ENCODE assay signal across 15 cellular contexts in the genomic region with DNA sequence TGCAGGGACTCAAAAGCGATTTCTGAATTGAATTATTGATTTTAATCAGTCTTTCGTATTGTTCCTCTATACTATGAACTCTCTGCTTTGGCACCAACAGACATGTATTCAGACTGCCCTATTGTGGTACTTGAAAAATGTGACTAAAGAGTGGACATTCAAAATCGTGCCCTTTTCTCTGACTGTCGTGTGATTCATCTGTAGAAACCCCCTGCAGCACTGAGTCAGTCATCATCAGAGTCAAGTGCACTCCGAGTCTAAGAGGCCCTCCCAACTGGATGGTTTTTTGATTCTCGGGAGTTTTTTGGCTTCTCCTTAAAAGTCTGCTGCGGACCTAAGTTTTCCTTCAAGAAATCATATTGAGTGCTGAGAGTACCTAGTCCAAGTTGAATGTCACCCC.
DNase-seq lines count a peak whose midpoint lies in the region; ATAC-seq, FAIRE-seq and TF ChIP-seq lines count a peak whose summit lies in the region.
"Had no signal": no experiment of that assay in that cellular context is flagged by ENCODE, and none has a peak within 500 bp of the region (broad histone marks: within the 10 kb centered on the region; RNA-seq: fewer than 3 reads in every experiment).

No MANE protein-coding gene starts in this region.

- WGBS in IMR-90 (ENCODE audit: extremely low coverage in 2 of 2, insufficient read length in 1 of 2), 2 experiments, result no CpG with 5 or more reads among the region's 7 CpGs

- no TSS peak for BruUV-seq in IMR-90 (replicated peaks; lab: Mats Ljungman, UMichigan)

- no peak overlapping the region; the same call in 1 of the 2 replicates for H2AK5ac ChIP-seq in IMR-90 (ENCODE audit: low read depth, low read length)

- peak overlapping the region; percentile 42; the same call in 1 of the 2 replicates for H2BK120ac ChIP-seq in IMR-90 (ENCODE audit: low read depth, low read length)

- H3K4me1 ChIP-seq in IMR-90 (ENCODE audit: control insufficient read depth, insufficient read depth, low read length), result peaks cover 18% of the 10 kb centered on the region
- H3K4me1 ChIP-seq in adipocyte (ENCODE audit: control insufficient read depth, insufficient read depth, low read length), result peaks cover 26% of the 10 kb centered on the region
- H3K4me1 ChIP-seq in keratinocyte (ENCODE audit: control insufficient read depth, extremely low read depth, insufficient read depth, low read length), result peaks cover 31% of the 10 kb centered on the region
- H3K4me1 ChIP-seq in effector memory CD4-positive, alpha-beta T cell (ENCODE audit: control insufficient read depth, insufficient read depth, low read length, poor library complexity, severe bottlenecking), result no peaks in the 10 kb centered on the region
- H3K4me1 ChIP-seq: body of pancreas had no signal

- DNase-seq in EH (ENCODE audit: low read depth) (peak; percentile 83), IMR-90 (peak; percentile 87), adipocyte (ENCODE audit: low read depth) (peak; percentile 24), keratinocyte (ENCODE audit: low read depth, low spot score) (no peak), mesenteric fat pad (ENCODE audit: low spot score) (no peak)
- DNase-seq in stimulated activated CD4-positive, alpha-beta T cell treated with anti-CD3 and anti-CD28 coated beads, Interleukin-15, amount 100 ng/mL, for 24 hours, result no peak
- DNase-seq in activated CD8-positive, alpha-beta memory T cell treated with anti-CD3 and anti-CD28 coated beads, Interleukin-2, amount 50 U/mL, for 4 hours, result no peak
- DNase-seq in effector memory CD4-positive, alpha-beta T cell, result no peak
- DNase-seq: activated CD4-positive, alpha-beta T cell treated with anti-CD3 and anti-CD28 coated beads, Interleukin-2, amount 50 U/mL, for 4 hours; body of pancreas; NCI-H1092; NCI-H774; occipital lobe; Right ventricle myocardium superior; stimulated activated naive CD4-positive, alpha-beta T cell treated with Interleukin-2 at 50 U/mL for 16 hours had no signal

- peak; percentile 43 for FAIRE-seq in keratinocyte (lab: Jason Lieb, UNC)

- H3K27ac ChIP-seq in IMR-90 (ENCODE audit: insufficient read depth, low read length) (no peak overlapping the region), keratinocyte (ENCODE audit: control insufficient read depth, insufficient read depth, low read length) (no peak overlapping the region)
- H3K27ac ChIP-seq in effector memory CD4-positive, alpha-beta T cell (ENCODE audit: insufficient read depth, low read length, poor library complexity, severe bottlenecking), result no peak overlapping the region
- H3K27ac ChIP-seq: body of pancreas had no signal

- H4K91ac ChIP-seq in IMR-90 (ENCODE audit: insufficient read depth, low read depth, low read length), result no peak overlapping the region

- H3K4me2 ChIP-seq in IMR-90 (ENCODE audit: low read depth, low read length) (no peak overlapping the region), keratinocyte (ENCODE audit: control insufficient read depth, extremely low read depth, insufficient read depth, low read depth, low read length) (no peak overlapping the region)

- H4K8ac ChIP-seq in IMR-90 (ENCODE audit: low read depth in 2 of 2, low read length in 2 of 2), result no peak overlapping the region

- no peak overlapping the region for H2AK9ac ChIP-seq in IMR-90 (replicated peaks; ENCODE audit: low read depth, low read length, poor library complexity)

- H4K20me1 ChIP-seq in IMR-90 (ENCODE audit: insufficient read depth, low read length) (no peaks in the 10 kb centered on the region; the same call in 1 of the 2 replicates), keratinocyte (ENCODE audit: control insufficient read depth, extremely low read depth, insufficient read depth, low read length) (no peaks in the 10 kb centered on the region)

- H3K79me1 ChIP-seq in IMR-90 (ENCODE audit: low read depth in 1 of 2, low read length in 2 of 2), result peaks cover 0 to 6% of the 10 kb centered on the region in 2 experiments; a peak in 1 of 4 replicates

- intact Hi-C loops in IMR-90 (cut with micrococcal nuclease), result no loop called here

- TF ChIP-seq RAD21 in IMR-90 (IDR thresholded peaks at IDR 0.05; ENCODE audit: low read length), result no peak

- peaks cover 6% of the 10 kb centered on the region for H3K9me1 ChIP-seq in IMR-90 (ENCODE audit: insufficient read depth, low read length)
- no peaks in the 10 kb centered on the region for H3K9me1 ChIP-seq in keratinocyte (ENCODE audit: control insufficient read depth, extremely low read depth, insufficient read depth, low read length)

- H3K9me3 ChIP-seq in IMR-90 (ENCODE audit: control insufficient read depth, insufficient read depth, low read length), result no peaks in the 10 kb centered on the region
- H3K9me3 ChIP-seq in adipocyte (ENCODE audit: control insufficient read depth, low read length), result no peaks in the 10 kb centered on the region
- H3K9me3 ChIP-seq in keratinocyte (ENCODE audit: control insufficient read depth, low read depth, low read length), result no peaks in the 10 kb centered on the region
- H3K9me3 ChIP-seq in effector memory CD4-positive, alpha-beta T cell (ENCODE audit: control insufficient read depth, low read length), result no peaks in the 10 kb centered on the region
- H3K9me3 ChIP-seq: body of pancreas had no signal

- 0 out of 2 replicates have a peak overlapping the region, but pooled peaks have one; percentile 33 for H3K14ac ChIP-seq in IMR-90 (replicated peaks; ENCODE audit: low read depth, low read length)

- no peak overlapping the region for H3K4me3 ChIP-seq in IMR-90 (ENCODE audit: insufficient read depth, low read depth, low read length)
- H3K4me3 ChIP-seq in adipocyte (ENCODE audit: low read length), result no peak overlapping the region
- H3K4me3 ChIP-seq in keratinocyte (ENCODE audit: control insufficient read depth in 2 of 3, extremely low read depth in 1 of 3, insufficient read depth in 2 of 3, low read depth in 1 of 3, low read length in 3 of 3), result no peak overlapping the region
- no peak overlapping the region for H3K4me3 ChIP-seq in effector memory CD4-positive, alpha-beta T cell (ENCODE audit: insufficient read depth, low read depth, low read length, poor library complexity, severe bottlenecking)
- H3K4me3 ChIP-seq: body of pancreas had no signal

- H3K56ac ChIP-seq in IMR-90 (ENCODE audit: extremely low read depth, insufficient read depth, low read length), result no peak overlapping the region

- no peak for ATAC-seq in IMR-90 (ENCODE audit: low read depth)
- ATAC-seq: body of pancreas had no signal

- no peak for TF ChIP-seq CTCF in IMR-90 (conservative IDR thresholded peaks at IDR 0.05; ENCODE audit: low read depth, low read length)
- TF ChIP-seq CTCF in keratinocyte (optimal IDR thresholded peaks at IDR 0.05 in 1 of 3, IDR thresholded peaks at IDR 0.05 in 1 of 3, conservative IDR thresholded peaks at IDR 0.05 in 1 of 3; ENCODE audit: extremely low read depth in 1 of 3, insufficient read depth in 2 of 3, low read length in 3 of 3), result no peak

- POLR2A ChIA-PET in IMR-90 (lab: Charles Lee; ENCODE audit: unreplicated experiment), result no interaction called here

- H3K9ac ChIP-seq in IMR-90 (ENCODE audit: low read depth, low read length) (no peak overlapping the region), adipocyte (ENCODE audit: low read length) (no peak overlapping the region), keratinocyte (ENCODE audit: control insufficient read depth, extremely low read depth, insufficient read depth, low read length) (no peak overlapping the region)

- no peaks in the 10 kb centered on the region for H3K36me3 ChIP-seq in IMR-90 (ENCODE audit: control insufficient read depth, insufficient read depth, low read length)
- H3K36me3 ChIP-seq in adipocyte (ENCODE audit: control insufficient read depth, insufficient read depth, low read length, severe bottlenecking), result peaks cover 2% of the 10 kb centered on the region
- H3K36me3 ChIP-seq in keratinocyte (ENCODE audit: control insufficient read depth in 2 of 2, extremely low read depth in 1 of 2, insufficient read depth in 2 of 2, low read length in 2 of 2), result peaks cover 0 to 5% of the 10 kb centered on the region in 2 experiments
- H3K36me3 ChIP-seq in effector memory CD4-positive, alpha-beta T cell (ENCODE audit: control insufficient read depth, insufficient read depth, low read length), result no peaks in the 10 kb centered on the region

- H3K4ac ChIP-seq in IMR-90 (ENCODE audit: low read depth, low read length), result peak overlapping the region; percentile 22; the same call in 1 of the 2 replicates

- H2BK15ac ChIP-seq in IMR-90 (ENCODE audit: low read depth, low read length), result peak overlapping the region; percentile 8; the same call in 1 of the 3 replicates

- peak overlapping the region; percentile 26; the same call in 1 of the 2 replicates for H2BK20ac ChIP-seq in IMR-90 (ENCODE audit: low read depth, low read length)

- TF ChIP-seq POLR2A in IMR-90 (IDR thresholded peaks at IDR 0.05; ENCODE audit: low read depth, low read length), result no peak

- peak overlapping the region; percentile 31 for H2BK5ac ChIP-seq in IMR-90 (ENCODE audit: low read depth, low read length, poor library complexity, severe bottlenecking)

- H3K23ac ChIP-seq in IMR-90 (ENCODE audit: low read depth, low read length), result no peak overlapping the region

- in situ Hi-C loops in IMR-90 (cut with MboI; ENCODE audit: low sequenced_read_pairs), result no loop called here

- H2AFZ ChIP-seq in IMR-90 (replicated peaks; ENCODE audit: low read length, poor library complexity) (no peak overlapping the region), keratinocyte (ENCODE audit: control insufficient read depth, low read length) (no peak overlapping the region)

- peak overlapping the region; percentile 17 for H3K18ac ChIP-seq in IMR-90 (ENCODE audit: low read depth, low read length)

- dilution Hi-C loops in IMR-90 (cut with HindIII; ENCODE audit: low sequenced_read_pairs, unreplicated experiment), result no loop called here
- dilution Hi-C loops in keratinocyte (cut with MboI; ENCODE audit: extremely low pct_ligation_motif_present, low sequenced_read_pairs), result no loop called here

- H3K79me2 ChIP-seq in keratinocyte (ENCODE audit: control insufficient read depth, insufficient read depth, low read length), result no peaks in the 10 kb centered on the region

- CTCF ChIA-PET in IMR-90 (lab: Yijun Ruan, JAX), result interaction anchor here (0.6 kb wide), 1 partner anchor 19 kb away, joined by 7 read pairs; no protein-coding TSS in a partner anchor

- H4K5ac ChIP-seq in IMR-90 (ENCODE audit: low read depth, low read length), result no peak overlapping the region

- H3K27me3 ChIP-seq in IMR-90 (ENCODE audit: control insufficient read depth, insufficient read depth, low read length) (no peaks in the 10 kb centered on the region), adipocyte (replicated peaks; ENCODE audit: control insufficient read depth, insufficient read depth, low read length) (no peaks in the 10 kb centered on the region), keratinocyte (ENCODE audit: control insufficient read depth, extremely low read depth, insufficient read depth, low read length) (no peaks in the 10 kb centered on the region)
- no peaks in the 10 kb centered on the region for H3K27me3 ChIP-seq in effector memory CD4-positive, alpha-beta T cell (replicated peaks; ENCODE audit: control insufficient read depth, insufficient read depth, low read length, poor library complexity, severe bottlenecking)
- H3K27me3 ChIP-seq: body of pancreas had no signal

TF ChIP-seq in IMR-90, 13 proteins besides CTCF, POLR2A, EP300 and RAD21 (continues in another document):
- peak; percentile 42; the same call in 1 of the 2 replicates for TF ChIP-seq BHLHE40 (IDR thresholded peaks at IDR 0.05; ENCODE audit: low read depth, low read length)

Comparison
In these comparisons a context has a peak if more than half of its experiments do, and no peak if none do; other contexts are left out.
1. DNase-seq: peak in EH (single experiment), IMR-90 (single experiment) and adipocyte (single experiment); none in keratinocyte (single experiment), stimulated activated CD4-positive, alpha-beta T cell treated with anti-CD3 and anti-CD28 coated beads, Interleukin-15, amount 100 ng/mL, for 24 hours (single experiment), mesenteric fat pad (single experiment), activated CD8-positive, alpha-beta memory T cell treated with anti-CD3 and anti-CD28 coated beads, Interleukin-2, amount 50 U/mL, for 4 hours (single experiment) and effector memory CD4-positive, alpha-beta T cell (0 of 3).